In the genomic region with DNA sequence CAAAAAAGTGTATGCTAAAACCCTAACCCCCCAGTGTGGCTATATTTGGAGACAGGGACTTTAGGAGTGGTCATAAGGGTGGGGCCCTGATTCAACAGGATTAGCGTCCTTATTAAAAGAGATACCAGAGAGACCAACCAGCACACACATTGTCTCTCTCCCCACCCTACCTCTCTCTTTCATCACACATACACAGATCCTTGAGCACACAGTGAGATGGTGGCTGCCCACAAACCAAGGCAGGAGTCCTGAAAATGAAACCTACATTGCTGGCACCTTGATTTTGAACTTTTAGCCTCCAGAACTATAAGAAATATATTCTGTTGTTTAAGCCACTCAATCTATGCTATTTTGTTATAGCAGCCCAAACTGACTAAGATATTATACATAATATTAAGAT, we compare ENCODE assay signal across 9 cellular contexts.
"Had no signal": no experiment of that assay in that cellular context is flagged by ENCODE, and none has a peak within 500 bp of the region (broad histone marks: within the 10 kb centered on the region; RNA-seq: fewer than 3 reads in every experiment).

No MANE protein-coding gene starts in this region.

- H3K4me1 ChIP-seq: HAP-1 had no signal

- ATAC-seq: GM23338, HCT116 had no signal

- H3K36me3 ChIP-seq: HAP-1 had no signal

- H2AFZ ChIP-seq: GM23248, GM23338 had no signal

- H3K4me2 ChIP-seq: GM23338 had no signal

- H3K9me3 ChIP-seq: HAP-1 had no signal

- H3K27ac ChIP-seq: GM23248 had no signal

- H3K9ac ChIP-seq: GM23248 had no signal

- H3K4me3 ChIP-seq: GM23248, GM23338, HAP-1 had no signal

- DNase-seq: GM23248, GOT3, H7, H9, HCEC 1CT, HFFc6 had no signal
